In genomic region chr1:25494952-25495351, GRCh38 we compare ENCODE assay signal across 21 cellular contexts.
"Had no signal": no experiment of that assay in that cellular context is flagged by ENCODE, and none has a peak within 500 bp of the region (broad histone marks: within the 10 kb centered on the region; RNA-seq: fewer than 3 reads in every experiment).

No MANE protein-coding gene starts in this region.

- H3K4me1 ChIP-seq: esophagus squamous epithelium, suprapubic skin had no signal

- H3K27ac Mint-ChIP-seq: activated CD4-positive, alpha-beta T cell treated with anti-CD3 and anti-CD28 coated beads, Interleukin-2, amount 10 ng/mL, durations not matched to agents 7 days and 5 days; activated CD8-positive, alpha-beta T cell treated with anti-CD3 and anti-CD28 coated beads, Interleukin-2, amount 10 ng/mL, durations not matched to agents 7 days and 5 days; activated naive CD8-positive, alpha-beta T cell treated with anti-CD3 and anti-CD28 coated beads for 36 hours; stimulated activated naive CD8-positive, alpha-beta T cell treated with anti-CD3 and anti-CD28 coated beads, Interleukin-15, amount 100 ng/mL, for 72 hours had no signal

- H3K9me3 ChIP-seq: esophagus squamous epithelium, heart right ventricle, suprapubic skin had no signal

- H3K4me3 Mint-ChIP-seq: activated CD4-positive, alpha-beta T cell treated with anti-CD3 and anti-CD28 coated beads, Interleukin-2, amount 10 ng/mL, durations not matched to agents 7 days and 5 days; activated CD8-positive, alpha-beta T cell treated with anti-CD3 and anti-CD28 coated beads, Interleukin-2, amount 10 ng/mL, durations not matched to agents 7 days and 5 days; activated naive CD8-positive, alpha-beta T cell treated with anti-CD3 and anti-CD28 coated beads for 36 hours; naive thymus-derived CD4-positive, alpha-beta T cell; stimulated activated naive CD8-positive, alpha-beta T cell treated with anti-CD3 and anti-CD28 coated beads, Interleukin-15, amount 100 ng/mL, for 72 hours had no signal

- H3K9me3 Mint-ChIP-seq: activated CD4-positive, alpha-beta T cell treated with anti-CD3 and anti-CD28 coated beads, Interleukin-2, amount 10 ng/mL, durations not matched to agents 7 days and 5 days; activated naive CD8-positive, alpha-beta T cell treated with anti-CD3 and anti-CD28 coated beads for 36 hours; naive thymus-derived CD4-positive, alpha-beta T cell; stimulated activated naive CD8-positive, alpha-beta T cell treated with anti-CD3 and anti-CD28 coated beads, Interleukin-15, amount 100 ng/mL, for 72 hours had no signal

- H3K27me3 Mint-ChIP-seq: activated CD4-positive, alpha-beta T cell treated with anti-CD3 and anti-CD28 coated beads, Interleukin-2, amount 10 ng/mL, durations not matched to agents 7 days and 5 days; activated naive CD8-positive, alpha-beta T cell treated with anti-CD3 and anti-CD28 coated beads for 36 hours; naive thymus-derived CD4-positive, alpha-beta T cell; stimulated activated naive CD8-positive, alpha-beta T cell treated with anti-CD3 and anti-CD28 coated beads, Interleukin-15, amount 100 ng/mL, for 72 hours had no signal

- H3K4me1 Mint-ChIP-seq: activated naive CD8-positive, alpha-beta T cell treated with anti-CD3 and anti-CD28 coated beads for 36 hours; stimulated activated naive CD8-positive, alpha-beta T cell treated with anti-CD3 and anti-CD28 coated beads, Interleukin-15, amount 100 ng/mL, for 72 hours had no signal

- H3K27ac ChIP-seq: cardiac muscle cell, esophagus squamous epithelium, heart right ventricle, SK-N-MC, suprapubic skin had no signal

- H3K4me3 ChIP-seq: cardiac muscle cell, esophagus squamous epithelium, heart right ventricle, SK-N-MC, suprapubic skin had no signal

- H3K27me3 ChIP-seq: cardiac muscle cell, esophagus squamous epithelium, heart right ventricle, suprapubic skin had no signal

- DNase-seq: activated CD4-positive, alpha-beta T cell treated with anti-CD3 and anti-CD28 coated beads, Interleukin-2, amount 10 ng/mL, durations not matched to agents 7 days and 5 days; activated CD8-positive, alpha-beta T cell treated with anti-CD3 and anti-CD28 coated beads, Interleukin-2, amount 10 ng/mL, durations not matched to agents 7 days and 5 days; activated effector memory CD4-positive, alpha-beta T cell treated with anti-CD3 and anti-CD28 coated beads, Interleukin-2, amount 50 U/mL, for 16 hours; activated naive CD8-positive, alpha-beta T cell treated with anti-CD3 and anti-CD28 coated beads for 36 hours; activated T-cell treated with anti-CD3 and anti-CD28 coated beads, Interleukin-2, amount 50 U/mL, for 48 hours; amniotic stem cell; dermis blood vessel endothelial cell; effector memory CD4-positive, alpha-beta T cell; esophagus squamous epithelium; heart right ventricle; kidney glomerular epithelial cell; mesendoderm; naive thymus-derived CD4-positive, alpha-beta T cell; posterior cingulate gyrus; stimulated activated CD4-positive, alpha-beta T cell treated with anti-CD3 and anti-CD28 coated beads, Interleukin-2, amount 100 ng/mL, for 48 hours; stimulated activated naive CD8-positive, alpha-beta T cell treated with anti-CD3 and anti-CD28 coated beads, Interleukin-15, amount 100 ng/mL, for 72 hours; T1000 had no signal

- ATAC-seq: activated CD4-positive, CD25-positive, alpha-beta regulatory T cell treated with anti-CD3 and anti-CD28 coated beads, Interleukin-2, amount 50 U/mL, for 24 hours; activated CD8-positive, alpha-beta T cell treated with anti-CD3 and anti-CD28 coated beads, Interleukin-2, amount 10 ng/mL, durations not matched to agents 7 days and 5 days; heart right ventricle; naive thymus-derived CD4-positive, alpha-beta T cell; stimulated activated naive CD8-positive, alpha-beta T cell treated with anti-CD3 and anti-CD28 coated beads, Interleukin-15, amount 100 ng/mL, for 72 hours had no signal
